In genomic region chr3:186097663-186098451, GRCh38 we compare ENCODE assay signal across 1 cellular context.
TF ChIP-seq lines count a peak whose summit lies in the region.

No MANE protein-coding gene starts in this region.

TF ChIP-seq in HepG2, 621 proteins besides CTCF, POLR2A, EP300 and RAD21 (continued from another document and continues in another):
- peak; percentile 46; the same call in 1 of the 2 replicates for TF ChIP-seq POGK (CRISPR knock-in tag; conservative IDR thresholded peaks at IDR 0.05)
- no peak for TF ChIP-seq ZNF275 (CRISPR knock-in tag; IDR thresholded peaks at IDR 0.05; ENCODE audit: borderline replicate concordance)
- no peak for TF ChIP-seq CREBL2 (CRISPR knock-in tag; IDR thresholded peaks at IDR 0.05; ENCODE audit: borderline replicate concordance)
- no peak for TF ChIP-seq TP53 (CRISPR knock-in tag; conservative IDR thresholded peaks at IDR 0.05)
- no peak for TF ChIP-seq ZNF567 (CRISPR knock-in tag; IDR thresholded peaks at IDR 0.05; ENCODE audit: borderline replicate concordance)
- TF ChIP-seq RARA (CRISPR knock-in tag; IDR thresholded peaks at IDR 0.05), result peak; percentile 52; the same call in 1 of the 2 replicates
- no peak for TF ChIP-seq HNF4G (IDR thresholded peaks at IDR 0.05; ENCODE audit: borderline replicate concordance, low read depth, low read length)
- TF ChIP-seq HNF4G (CRISPR knock-in tag; IDR thresholded peaks at IDR 0.05; ENCODE audit: borderline replicate concordance, low read depth), result no peak
- TF ChIP-seq, protein P1, sequence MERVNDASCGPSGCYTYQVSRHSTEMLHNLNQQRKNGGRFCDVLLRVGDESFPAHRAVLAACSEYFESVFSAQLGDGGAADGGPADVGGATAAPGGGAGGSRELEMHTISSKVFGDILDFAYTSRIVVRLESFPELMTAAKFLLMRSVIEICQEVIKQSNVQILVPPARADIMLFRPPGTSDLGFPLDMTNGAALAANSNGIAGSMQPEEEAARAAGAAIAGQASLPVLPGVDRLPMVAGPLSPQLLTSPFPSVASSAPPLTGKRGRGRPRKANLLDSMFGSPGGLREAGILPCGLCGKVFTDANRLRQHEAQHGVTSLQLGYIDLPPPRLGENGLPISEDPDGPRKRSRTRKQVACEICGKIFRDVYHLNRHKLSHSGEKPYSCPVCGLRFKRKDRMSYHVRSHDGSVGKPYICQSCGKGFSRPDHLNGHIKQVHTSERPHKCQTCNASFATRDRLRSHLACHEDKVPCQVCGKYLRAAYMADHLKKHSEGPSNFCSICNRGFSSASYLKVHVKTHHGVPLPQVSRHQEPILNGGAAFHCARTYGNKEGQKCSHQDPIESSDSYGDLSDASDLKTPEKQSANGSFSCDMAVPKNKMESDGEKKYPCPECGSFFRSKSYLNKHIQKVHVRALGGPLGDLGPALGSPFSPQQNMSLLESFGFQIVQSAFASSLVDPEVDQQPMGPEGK (CRISPR knock-in tag; IDR thresholded peaks at IDR 0.05), result peak; percentile 68
- TF ChIP-seq THYN1 (CRISPR knock-in tag; IDR thresholded peaks at IDR 0.05; ENCODE audit: borderline replicate concordance, low read depth), result no peak
- no peak for TF ChIP-seq EHMT2 (IDR thresholded peaks at IDR 0.05; ENCODE audit: borderline replicate concordance, low read depth, low read length)
- TF ChIP-seq ZFP36L1 (CRISPR knock-in tag; IDR thresholded peaks at IDR 0.05), result peak; percentile 37; the same call in 1 of the 2 replicates
- no peak for TF ChIP-seq ZNF256 (CRISPR knock-in tag; conservative IDR thresholded peaks at IDR 0.05)
- TF ChIP-seq MXD1 (CRISPR knock-in tag; IDR thresholded peaks at IDR 0.05), result no peak
- no peak for TF ChIP-seq CREB1 (IDR thresholded peaks at IDR 0.05)
- peak; percentile 60; the same call in 1 of the 2 replicates for TF ChIP-seq CREB1 (CRISPR knock-in tag; IDR thresholded peaks at IDR 0.05)
- no peak for TF ChIP-seq MAFK (conservative IDR thresholded peaks at IDR 0.05 in 1 of 2, IDR thresholded peaks at IDR 0.05 in 1 of 2; ENCODE audit: low read length in 2 of 2)
- no peak for TF ChIP-seq CHCHD3 (CRISPR knock-in tag; IDR thresholded peaks at IDR 0.05)
- TF ChIP-seq, protein P2, sequence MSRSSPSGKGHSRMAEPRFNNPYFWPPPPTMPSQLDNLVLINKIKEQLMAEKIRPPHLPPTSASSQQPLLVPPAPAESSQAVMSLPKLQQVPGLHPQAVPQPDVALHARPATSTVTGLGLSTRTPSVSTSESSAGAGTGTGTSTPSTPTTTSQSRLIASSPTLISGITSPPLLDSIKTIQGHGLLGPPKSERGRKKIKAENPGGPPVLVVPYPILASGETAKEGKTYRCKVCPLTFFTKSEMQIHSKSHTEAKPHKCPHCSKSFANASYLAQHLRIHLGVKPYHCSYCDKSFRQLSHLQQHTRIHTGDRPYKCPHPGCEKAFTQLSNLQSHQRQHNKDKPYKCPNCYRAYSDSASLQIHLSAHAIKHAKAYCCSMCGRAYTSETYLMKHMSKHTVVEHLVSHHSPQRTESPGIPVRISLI (CRISPR knock-in tag; IDR thresholded peaks at IDR 0.05; ENCODE audit: borderline replicate concordance), result peak; percentile 74; the same call in 1 of the 2 replicates
- TF ChIP-seq ZNF446 (CRISPR knock-in tag; IDR thresholded peaks at IDR 0.05), result no peak
- TF ChIP-seq LRRFIP1 (CRISPR knock-in tag; conservative IDR thresholded peaks at IDR 0.05), result 0 out of 2 replicates have a peak, but pooled peaks have one; percentile 14
- TF ChIP-seq CBFB (CRISPR knock-in tag; IDR thresholded peaks at IDR 0.05), result no peak
- TF ChIP-seq, protein P3, sequence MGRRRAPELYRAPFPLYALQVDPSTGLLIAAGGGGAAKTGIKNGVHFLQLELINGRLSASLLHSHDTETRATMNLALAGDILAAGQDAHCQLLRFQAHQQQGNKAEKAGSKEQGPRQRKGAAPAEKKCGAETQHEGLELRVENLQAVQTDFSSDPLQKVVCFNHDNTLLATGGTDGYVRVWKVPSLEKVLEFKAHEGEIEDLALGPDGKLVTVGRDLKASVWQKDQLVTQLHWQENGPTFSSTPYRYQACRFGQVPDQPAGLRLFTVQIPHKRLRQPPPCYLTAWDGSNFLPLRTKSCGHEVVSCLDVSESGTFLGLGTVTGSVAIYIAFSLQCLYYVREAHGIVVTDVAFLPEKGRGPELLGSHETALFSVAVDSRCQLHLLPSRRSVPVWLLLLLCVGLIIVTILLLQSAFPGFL (CRISPR knock-in tag; IDR thresholded peaks at IDR 0.05), result no peak
- TF ChIP-seq, protein P4, sequence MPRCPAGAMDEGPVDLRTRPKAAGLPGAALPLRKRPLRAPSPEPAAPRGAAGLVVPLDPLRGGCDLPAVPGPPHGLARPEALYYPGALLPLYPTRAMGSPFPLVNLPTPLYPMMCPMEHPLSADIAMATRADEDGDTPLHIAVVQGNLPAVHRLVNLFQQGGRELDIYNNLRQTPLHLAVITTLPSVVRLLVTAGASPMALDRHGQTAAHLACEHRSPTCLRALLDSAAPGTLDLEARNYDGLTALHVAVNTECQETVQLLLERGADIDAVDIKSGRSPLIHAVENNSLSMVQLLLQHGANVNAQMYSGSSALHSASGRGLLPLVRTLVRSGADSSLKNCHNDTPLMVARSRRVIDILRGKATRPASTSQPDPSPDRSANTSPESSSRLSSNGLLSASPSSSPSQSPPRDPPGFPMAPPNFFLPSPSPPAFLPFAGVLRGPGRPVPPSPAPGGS (CRISPR knock-in tag; IDR thresholded peaks at IDR 0.05), result no peak; the same call in 1 of the 2 replicates
- TF ChIP-seq, protein P5, sequence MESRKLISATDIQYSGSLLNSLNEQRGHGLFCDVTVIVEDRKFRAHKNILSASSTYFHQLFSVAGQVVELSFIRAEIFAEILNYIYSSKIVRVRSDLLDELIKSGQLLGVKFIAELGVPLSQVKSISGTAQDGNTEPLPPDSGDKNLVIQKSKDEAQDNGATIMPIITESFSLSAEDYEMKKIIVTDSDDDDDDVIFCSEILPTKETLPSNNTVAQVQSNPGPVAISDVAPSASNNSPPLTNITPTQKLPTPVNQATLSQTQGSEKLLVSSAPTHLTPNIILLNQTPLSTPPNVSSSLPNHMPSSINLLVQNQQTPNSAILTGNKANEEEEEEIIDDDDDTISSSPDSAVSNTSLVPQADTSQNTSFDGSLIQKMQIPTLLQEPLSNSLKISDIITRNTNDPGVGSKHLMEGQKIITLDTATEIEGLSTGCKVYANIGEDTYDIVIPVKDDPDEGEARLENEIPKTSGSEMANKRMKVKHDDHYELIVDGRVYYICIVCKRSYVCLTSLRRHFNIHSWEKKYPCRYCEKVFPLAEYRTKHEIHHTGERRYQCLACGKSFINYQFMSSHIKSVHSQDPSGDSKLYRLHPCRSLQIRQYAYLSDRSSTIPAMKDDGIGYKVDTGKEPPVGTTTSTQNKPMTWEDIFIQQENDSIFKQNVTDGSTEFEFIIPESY (CRISPR knock-in tag; IDR thresholded peaks at IDR 0.05), result no peak
- TF ChIP-seq, protein P6, sequence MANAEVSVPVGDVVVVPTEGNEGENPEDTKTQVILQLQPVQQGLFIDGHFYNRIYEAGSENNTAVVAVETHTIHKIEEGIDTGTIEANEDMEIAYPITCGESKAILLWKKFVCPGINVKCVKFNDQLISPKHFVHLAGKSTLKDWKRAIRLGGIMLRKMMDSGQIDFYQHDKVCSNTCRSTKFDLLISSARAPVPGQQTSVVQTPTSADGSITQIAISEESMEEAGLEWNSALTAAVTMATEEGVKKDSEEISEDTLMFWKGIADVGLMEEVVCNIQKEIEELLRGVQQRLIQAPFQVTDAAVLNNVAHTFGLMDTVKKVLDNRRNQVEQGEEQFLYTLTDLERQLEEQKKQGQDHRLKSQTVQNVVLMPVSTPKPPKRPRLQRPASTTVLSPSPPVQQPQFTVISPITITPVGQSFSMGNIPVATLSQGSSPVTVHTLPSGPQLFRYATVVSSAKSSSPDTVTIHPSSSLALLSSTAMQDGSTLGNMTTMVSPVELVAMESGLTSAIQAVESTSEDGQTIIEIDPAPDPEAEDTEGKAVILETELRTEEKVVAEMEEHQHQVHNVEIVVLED (CRISPR knock-in tag; IDR thresholded peaks at IDR 0.05; ENCODE audit: borderline replicate concordance), result peak; percentile 76; the same call in 1 of the 2 replicates
- peak; percentile 90 for TF ChIP-seq SAP130 (CRISPR knock-in tag; IDR thresholded peaks at IDR 0.05; ENCODE audit: low read depth)
- no peak for TF ChIP-seq CENPX (CRISPR knock-in tag; IDR thresholded peaks at IDR 0.05)
- TF ChIP-seq HNRNPL (IDR thresholded peaks at IDR 0.05; ENCODE audit: low read depth, low read length), result no peak
- TF ChIP-seq THAP11 (CRISPR knock-in tag; IDR thresholded peaks at IDR 0.05), result peak; percentile 61; the same call in 1 of the 2 replicates
- no peak for TF ChIP-seq HMGA1 (CRISPR knock-in tag; conservative IDR thresholded peaks at IDR 0.05)
- no peak for TF ChIP-seq SNAI1 (CRISPR knock-in tag; IDR thresholded peaks at IDR 0.05; ENCODE audit: borderline replicate concordance)
- TF ChIP-seq GLI4 (CRISPR knock-in tag; IDR thresholded peaks at IDR 0.05; ENCODE audit: borderline replicate concordance), result no peak
- TF ChIP-seq ZNF609 (CRISPR knock-in tag; IDR thresholded peaks at IDR 0.05; ENCODE audit: borderline replicate concordance), result peak; percentile 60; the same call in 1 of the 2 replicates
- TF ChIP-seq ZNF101 (CRISPR knock-in tag; IDR thresholded peaks at IDR 0.05; ENCODE audit: borderline replicate concordance, low read depth), result no peak
